1 cellular context compared by ENCODE assay signal in the genomic region with DNA sequence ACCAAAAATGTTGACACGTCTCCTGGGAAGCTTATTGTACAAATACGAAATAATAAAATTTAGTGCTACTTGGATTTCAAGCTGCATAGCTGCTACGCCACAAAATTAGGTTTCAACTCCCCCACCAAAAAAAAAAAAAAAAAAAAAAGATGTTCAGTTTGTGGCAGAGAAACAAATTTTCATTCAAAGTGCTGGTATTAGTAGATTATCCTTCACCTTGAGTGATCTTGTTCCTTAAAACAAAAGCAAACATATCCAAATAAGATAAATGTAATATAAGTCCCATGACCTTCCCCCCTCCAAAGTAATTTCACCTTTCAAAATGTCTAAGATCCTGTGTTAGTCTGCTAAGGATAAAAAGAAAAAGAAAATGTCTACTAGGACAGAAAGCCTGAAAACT.
TF ChIP-seq lines count a peak whose summit lies in the region.

No MANE protein-coding gene starts in this region.

TF ChIP-seq in A549, 52 proteins besides CTCF, POLR2A, EP300 and RAD21 (continued from another document):
- TF ChIP-seq, protein P1, sequence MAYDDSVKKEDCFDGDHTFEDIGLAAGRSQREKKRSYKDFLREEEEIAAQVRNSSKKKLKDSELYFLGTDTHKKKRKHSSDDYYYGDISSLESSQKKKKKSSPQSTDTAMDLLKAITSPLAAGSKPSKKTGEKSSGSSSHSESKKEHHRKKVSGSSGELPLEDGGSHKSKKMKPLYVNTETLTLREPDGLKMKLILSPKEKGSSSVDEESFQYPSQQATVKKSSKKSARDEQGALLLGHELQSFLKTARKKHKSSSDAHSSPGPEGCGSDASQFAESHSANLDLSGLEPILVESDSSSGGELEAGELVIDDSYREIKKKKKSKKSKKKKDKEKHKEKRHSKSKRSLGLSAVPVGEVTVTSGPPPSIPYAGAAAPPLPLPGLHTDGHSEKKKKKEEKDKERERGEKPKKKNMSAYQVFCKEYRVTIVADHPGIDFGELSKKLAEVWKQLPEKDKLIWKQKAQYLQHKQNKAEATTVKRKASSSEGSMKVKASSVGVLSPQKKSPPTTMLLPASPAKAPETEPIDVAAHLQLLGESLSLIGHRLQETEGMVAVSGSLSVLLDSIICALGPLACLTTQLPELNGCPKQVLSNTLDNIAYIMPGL (CRISPR knock-in tag; IDR thresholded peaks at IDR 0.05; ENCODE audit: borderline replicate concordance), result no peak
- no peak for TF ChIP-seq KDM1A (IDR thresholded peaks at IDR 0.05; ENCODE audit: low read depth)
- TF ChIP-seq NFE2L2 (conservative IDR thresholded peaks at IDR 0.05; ENCODE audit: low read length), result no peak
- TF ChIP-seq, protein P2, sequence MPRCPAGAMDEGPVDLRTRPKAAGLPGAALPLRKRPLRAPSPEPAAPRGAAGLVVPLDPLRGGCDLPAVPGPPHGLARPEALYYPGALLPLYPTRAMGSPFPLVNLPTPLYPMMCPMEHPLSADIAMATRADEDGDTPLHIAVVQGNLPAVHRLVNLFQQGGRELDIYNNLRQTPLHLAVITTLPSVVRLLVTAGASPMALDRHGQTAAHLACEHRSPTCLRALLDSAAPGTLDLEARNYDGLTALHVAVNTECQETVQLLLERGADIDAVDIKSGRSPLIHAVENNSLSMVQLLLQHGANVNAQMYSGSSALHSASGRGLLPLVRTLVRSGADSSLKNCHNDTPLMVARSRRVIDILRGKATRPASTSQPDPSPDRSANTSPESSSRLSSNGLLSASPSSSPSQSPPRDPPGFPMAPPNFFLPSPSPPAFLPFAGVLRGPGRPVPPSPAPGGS (IDR thresholded peaks at IDR 0.05), result no peak
- TF ChIP-seq EHMT2 (IDR thresholded peaks at IDR 0.05; ENCODE audit: low read depth), result no peak
- TF ChIP-seq FOXS1 (CRISPR knock-in tag; IDR thresholded peaks at IDR 0.05), result no peak
- TF ChIP-seq CBX8 (IDR thresholded peaks at IDR 0.05), result no peak
- TF ChIP-seq, protein P3, sequence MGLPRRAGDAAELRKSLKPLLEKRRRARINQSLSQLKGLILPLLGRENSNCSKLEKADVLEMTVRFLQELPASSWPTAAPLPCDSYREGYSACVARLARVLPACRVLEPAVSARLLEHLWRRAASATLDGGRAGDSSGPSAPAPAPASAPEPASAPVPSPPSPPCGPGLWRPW (IDR thresholded peaks at IDR 0.05), result no peak
- no peak for TF ChIP-seq NR3C1 (IDR thresholded peaks at IDR 0.05)
